In the genomic region with DNA sequence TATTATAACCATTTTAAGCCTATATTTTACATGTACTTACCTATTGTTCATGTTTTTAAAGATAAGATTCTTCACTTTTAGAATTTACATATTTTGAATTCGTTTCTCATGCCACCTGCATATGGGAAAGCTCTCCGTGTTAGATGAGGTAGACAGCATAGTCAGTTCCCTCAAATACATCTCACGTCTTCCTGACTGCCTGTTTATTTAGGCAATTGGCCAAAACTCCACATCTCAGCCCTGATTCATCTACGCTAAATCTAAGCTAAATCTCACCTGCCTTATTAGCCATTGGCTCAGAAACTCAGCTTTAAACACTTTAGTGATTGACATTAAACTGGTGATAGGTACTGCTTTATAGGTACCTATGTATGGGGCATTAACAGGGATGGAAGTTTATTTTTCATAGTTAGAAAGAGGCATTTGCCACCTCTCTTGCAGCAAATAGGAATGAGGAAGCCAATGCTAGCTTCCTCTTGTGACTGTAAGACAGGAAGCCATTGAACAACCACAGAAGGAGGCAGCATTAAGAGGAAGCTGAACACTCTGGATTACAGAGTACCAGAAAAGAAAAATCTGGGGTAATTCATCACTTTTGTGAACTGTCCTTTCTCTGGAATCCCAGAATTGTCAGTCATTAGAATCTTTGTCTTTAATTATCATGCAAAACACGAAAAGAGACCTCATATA, we compare ENCODE assay signal across 14 cellular contexts.
DNase-seq lines count a peak whose midpoint lies in the region; ATAC-seq and TF ChIP-seq lines count a peak whose summit lies in the region.
"Had no signal": no experiment of that assay in that cellular context is flagged by ENCODE, and none has a peak within 500 bp of the region (broad histone marks: within the 10 kb centered on the region; RNA-seq: fewer than 3 reads in every experiment).

No MANE protein-coding gene starts in this region.

- H3K9me3 Mint-ChIP-seq in CD4-positive, alpha-beta memory T cell, result peaks cover 0 to 2% (median 0%) of the 10 kb centered on the region in 8 donors
- H3K9me3 Mint-ChIP-seq: activated B cell treated with CpG ODN at 0.5 μM for 24 hours; activated T-cell treated with anti-CD3 and anti-CD28 coated beads, Interleukin-2, amount 50 U/mL, for 4 hours had no signal

- H3K4me1 Mint-ChIP-seq in CD4-positive, alpha-beta memory T cell, result peaks cover 6 to 14% (median 9%) of the 10 kb centered on the region in 4 donors

- no peak overlapping the region for H3K4me3 ChIP-seq in CD4-positive, alpha-beta memory T cell (ENCODE audit: low read length in 2 of 2)
- H3K4me3 ChIP-seq in NB4 (ENCODE audit: low read depth, low read length) (no peak overlapping the region), choroid plexus epithelial cell (ENCODE audit: low read depth, low read length) (no peak overlapping the region)

- no peaks in the 10 kb centered on the region for H3K36me3 ChIP-seq in CD4-positive, alpha-beta memory T cell (ENCODE audit: insufficient read depth, low read length)

- no peak for TF ChIP-seq POLR2A in NB4 (IDR thresholded peaks at IDR 0.05; ENCODE audit: extremely low read depth, insufficient read length)

- CTCF ChIA-PET in CD4-positive, alpha-beta memory T cell (lab: Charles Lee; ENCODE audit: partially characterized antibody), result no interaction called here

- no peak overlapping the region for H3K27ac ChIP-seq in CD4-positive, alpha-beta memory T cell (ENCODE audit: low read depth, low read length)
- H3K27ac ChIP-seq: RWPE1 had no signal

- POLR2A ChIA-PET in CD4-positive, alpha-beta memory T cell (lab: Charles Lee; ENCODE audit: partially characterized antibody), result no interaction called here

- no peaks in the 10 kb centered on the region for H3K27me3 ChIP-seq in CD4-positive, alpha-beta memory T cell (ENCODE audit: insufficient read depth, low read length)

- H3K4me3 Mint-ChIP-seq in CD4-positive, alpha-beta memory T cell, result peak overlapping the region in 5 of 8 donors; percentile 3 to 48 (median 9)
- H3K4me3 Mint-ChIP-seq: activated B cell treated with CpG ODN at 0.5 μM for 24 hours; activated T-cell treated with anti-CD3 and anti-CD28 coated beads, Interleukin-2, amount 50 U/mL, for 4 hours had no signal

- ATAC-seq in HG02763 (IDR thresholded peaks at IDR 0.05; ENCODE audit: unreplicated experiment) (no peak), GM18909 (IDR thresholded peaks at IDR 0.05; ENCODE audit: poor library complexity, unreplicated experiment) (no peak)
- ATAC-seq: activated T-cell treated with anti-CD3 and anti-CD28 coated beads, Interleukin-2, amount 50 U/mL, for 4 hours had no signal

- intact Hi-C loops in CD4-positive, alpha-beta memory T cell (cut with micrococcal nuclease), result no loop called here

- peak in 3 of 5 donors; percentile 2 to 4 (median 2) for DNase-seq in CD4-positive, alpha-beta memory T cell
- DNase-seq in NB4 (ENCODE audit: low read depth), result peak; percentile 56
- DNase-seq in NCI-H82 treated with DMSO at 0.1 percent for 48 hours (lab: John Stamatoyannopoulos, UW; ENCODE audit: unreplicated experiment), result peak; percentile 40
- peak; percentile 1 for DNase-seq in choroid plexus epithelial cell (ENCODE audit: low read depth)
- DNase-seq in activated CD4-positive, alpha-beta T cell treated with anti-CD3 and anti-CD28 coated beads for 48 hours, result no peak
- no peak for DNase-seq in effector CD4-positive, alpha-beta T cell
- DNase-seq: activated B cell treated with CpG ODN at 0.5 μM for 24 hours; activated T-cell treated with anti-CD3 and anti-CD28 coated beads, Interleukin-2, amount 50 U/mL, for 4 hours; C1 segment of cervical spinal cord; NCI-H1694; posterior cingulate gyrus had no signal

- H3K27ac Mint-ChIP-seq in CD4-positive, alpha-beta memory T cell, result peak overlapping the region in 2 of 7 donors; percentile 7 to 43
- H3K27ac Mint-ChIP-seq: activated B cell treated with CpG ODN at 0.5 μM for 24 hours had no signal

- H3K36me3 Mint-ChIP-seq in CD4-positive, alpha-beta memory T cell, result no peaks in the 10 kb centered on the region

- TF ChIP-seq CTCF in NB4 (IDR thresholded peaks at IDR 0.05; ENCODE audit: low read depth, low read length) (no peak), choroid plexus epithelial cell (conservative IDR thresholded peaks at IDR 0.05; ENCODE audit: low read depth, low read length) (no peak)

- peaks cover 0 to 1% of the 10 kb centered on the region in 2 donors for H3K27me3 Mint-ChIP-seq in CD4-positive, alpha-beta memory T cell
- H3K27me3 Mint-ChIP-seq: activated B cell treated with CpG ODN at 0.5 μM for 24 hours had no signal

- H3K9me3 ChIP-seq in CD4-positive, alpha-beta memory T cell (ENCODE audit: control insufficient read depth in 1 of 2, low read length in 2 of 2), result no peaks in the 10 kb centered on the region

- H3K4me1 ChIP-seq in CD4-positive, alpha-beta memory T cell (ENCODE audit: insufficient read depth, low read length), result peaks cover 8% of the 10 kb centered on the region

Comparison
In these comparisons a context has a peak if more than half of its experiments do, and no peak if none do; other contexts are left out.
1. DNase-seq: peak in CD4-positive, alpha-beta memory T cell (3 of 5), NB4 (single experiment), NCI-H82 treated with DMSO at 0.1 percent for 48 hours (single experiment) and choroid plexus epithelial cell (single experiment); none in activated CD4-positive, alpha-beta T cell treated with anti-CD3 and anti-CD28 coated beads for 48 hours (single experiment) and effector CD4-positive, alpha-beta T cell (single experiment).